ENCODE assay signal across 22 cellular contexts in the genomic region with DNA sequence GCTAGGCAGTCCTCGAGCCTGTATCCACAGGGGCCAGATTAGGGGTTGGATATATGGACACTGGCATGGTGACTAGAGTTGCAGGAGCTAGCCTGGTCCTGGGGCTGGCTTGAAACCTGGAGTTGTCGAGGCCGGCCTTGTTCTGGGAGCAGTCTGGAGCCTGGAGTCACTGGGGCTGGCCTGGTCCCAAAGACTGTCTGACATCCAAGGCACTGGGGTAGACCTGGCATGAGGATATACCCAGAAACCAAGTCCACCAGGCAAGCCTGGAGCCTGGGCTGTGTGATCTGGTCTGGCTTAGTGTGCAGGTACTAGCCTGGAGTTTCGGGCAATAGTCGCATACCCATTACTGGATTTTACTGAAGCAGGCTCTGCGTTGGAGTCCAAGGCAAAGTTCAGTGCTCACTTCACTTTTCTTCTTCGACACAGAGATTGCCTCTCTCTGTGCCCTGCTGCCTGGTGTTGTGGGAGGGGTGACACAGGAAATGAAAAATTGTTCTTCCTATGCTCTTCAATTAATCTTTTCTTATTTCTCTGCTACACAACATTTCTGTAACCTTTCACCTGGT. TPM values are rescaled to one million over a fixed set of nuclear protein-coding genes. Genes with fewer than 3 reads are reported as not detected.
DNase-seq lines count a peak whose midpoint lies in the region; ATAC-seq, FAIRE-seq and TF ChIP-seq lines count a peak whose summit lies in the region.
"Had no signal": no experiment of that assay in that cellular context is flagged by ENCODE, and none has a peak within 500 bp of the region (broad histone marks: within the 10 kb centered on the region; RNA-seq: fewer than 3 reads in every experiment).

No MANE protein-coding gene starts in this region.

- H4K8ac ChIP-seq in H1 (ENCODE audit: extremely low read depth, insufficient read depth, low read length) (peak overlapping the region; percentile 41; the same call in 1 of the 2 replicates), neuronal stem cell (ENCODE audit: low read depth, low read length) (no peak overlapping the region)

- H2AFZ ChIP-seq in HepG2 (ENCODE audit: low read length) (no peak overlapping the region), H1 (ENCODE audit: low read length) (no peak overlapping the region), neuronal stem cell (ENCODE audit: low read length) (no peak overlapping the region)
- H2AFZ ChIP-seq: GM23248 had no signal

- H2BK5ac ChIP-seq in H1 (ENCODE audit: low read depth, low read length) (no peak overlapping the region), neuronal stem cell (ENCODE audit: low read length) (no peak overlapping the region)

- H3K79me1 ChIP-seq in H1 (ENCODE audit: low read depth, low read length) (no peaks in the 10 kb centered on the region; the same call in 1 of the 2 replicates), neuronal stem cell (ENCODE audit: low read depth, low read length) (no peaks in the 10 kb centered on the region)

- no peak overlapping the region for H2BK15ac ChIP-seq in H1 (ENCODE audit: low read length)
- H2BK15ac ChIP-seq in neuronal stem cell (ENCODE audit: low read length): no peak overlapping the region

- no peak for DNase-seq in HepG2 (ENCODE audit: low spot score)
- DNase-seq in H1 (ENCODE audit: low read depth in 1 of 2, low spot score in 2 of 2): no peak
- DNase-seq in neuronal stem cell (ENCODE audit: low spot score): no peak
- DNase-seq in pons (ENCODE audit: low spot score): no peak
- DNase-seq in T-helper 17 cell: no peak
- no peak for DNase-seq in posterior vena cava (ENCODE audit: low spot score)
- DNase-seq: ACHN; BE2C; C1 segment of cervical spinal cord; Caco-2; CD4-positive, alpha-beta T cell; GM23248; HCEC 1CT had no signal

- H3K27ac Mint-ChIP-seq in T-helper 17 cell: no peak overlapping the region
- H3K27ac Mint-ChIP-seq: CD4-positive, alpha-beta T cell; IgD-negative memory B cell had no signal

- H3K23ac ChIP-seq in H1 (ENCODE audit: insufficient read length): no peak overlapping the region
- peak overlapping the region; percentile 9 for H3K23ac ChIP-seq in neuronal stem cell (ENCODE audit: low read depth, low read length, poor library complexity)

- H3K36me3 Mint-ChIP-seq in T-helper 17 cell (ENCODE audit: low read depth): no peaks in the 10 kb centered on the region

- H3K27me3 ChIP-seq in liver (ENCODE audit: control insufficient read depth in 4 of 4, insufficient read depth in 4 of 4, low read length in 3 of 4) (no peaks in the 10 kb centered on the region), HepG2 (ENCODE audit: control insufficient read depth in 1 of 2, insufficient read depth in 2 of 2, low read length in 2 of 2) (no peaks in the 10 kb centered on the region), H1 (replicated peaks in 1 of 4; ENCODE audit: control insufficient read depth in 3 of 4, extremely low read depth in 1 of 4, insufficient read depth in 3 of 4, low read length in 3 of 4) (no peaks in the 10 kb centered on the region), neuronal stem cell (ENCODE audit: control insufficient read depth in 3 of 3, insufficient read depth in 3 of 3, low read depth in 1 of 3, low read length in 3 of 3) (no peaks in the 10 kb centered on the region)
- H3K27me3 ChIP-seq: BE2C had no signal

- no peak overlapping the region for H3K4me3 Mint-ChIP-seq in T-helper 17 cell
- H3K4me3 Mint-ChIP-seq: CD4-positive, alpha-beta T cell; IgD-negative memory B cell had no signal

- H3K9ac ChIP-seq in liver (ENCODE audit: low read depth in 1 of 2, low read length in 2 of 2) (no peak overlapping the region), HepG2 (ENCODE audit: insufficient read depth, low read depth, low read length) (no peak overlapping the region), H1 (replicated peaks in 1 of 4; ENCODE audit: extremely low read depth in 1 of 4, low read depth in 3 of 4, low read length in 3 of 4) (no peak overlapping the region), neuronal stem cell (ENCODE audit: low read depth, low read length, poor library complexity) (no peak overlapping the region)
- H3K9ac ChIP-seq: GM23248 had no signal

- no TSS peak for BruUV-seq in HepG2 (replicated peaks; lab: Mats Ljungman, UMichigan)

- H3K27me3 Mint-ChIP-seq in T-helper 17 cell: peaks cover 38% of the 10 kb centered on the region
- H3K27me3 Mint-ChIP-seq: CD4-positive, alpha-beta T cell had no signal

- WGBS in liver: 77% methylated on average over 7 of the region's 7 CpGs
- WGBS in HepG2 (ENCODE audit: low lambda C conversion rate): 40% methylated on average over 3 of the region's 7 CpGs
- WGBS in H1 (ENCODE audit: extremely low coverage in 1 of 2, insufficient coverage in 1 of 2, insufficient read length in 1 of 2, insufficient replicate concordance in 2 of 2, low coverage in 1 of 2, low lambda C conversion rate in 2 of 2, missing lambda C conversion rate in 1 of 2), 2 experiments: 89% methylated on average over 7 of the region's 7 CpGs; no CpG with 5 or more reads in 1 of the 2 experiments
- no CpG with 5 or more reads among the region's 7 CpGs for WGBS in neuronal stem cell (ENCODE audit: extremely low coverage in 2 of 2, insufficient read length in 2 of 2, insufficient replicate concordance in 1 of 2), 2 donors

- H3K79me2 ChIP-seq in HepG2 (ENCODE audit: insufficient read depth, low read length) (no peaks in the 10 kb centered on the region), H1 (ENCODE audit: control insufficient read depth in 1 of 2, insufficient read depth in 2 of 2, low read length in 2 of 2) (no peaks in the 10 kb centered on the region; a peak in 1 of 4 replicates)

- H3K36me3 ChIP-seq in liver (ENCODE audit: control insufficient read depth in 4 of 4, insufficient read depth in 3 of 4, low read depth in 1 of 4, low read length in 3 of 4): no peaks in the 10 kb centered on the region
- H3K36me3 ChIP-seq in HepG2 (replicated peaks in 1 of 2; ENCODE audit: control insufficient read depth in 1 of 2, insufficient read depth in 2 of 2, low read length in 2 of 2): no peaks in the 10 kb centered on the region
- no peaks in the 10 kb centered on the region for H3K36me3 ChIP-seq in H1 (ENCODE audit: control insufficient read depth in 2 of 4, insufficient read depth in 4 of 4, low read length in 3 of 4)
- no peaks in the 10 kb centered on the region for H3K36me3 ChIP-seq in neuronal stem cell (replicated peaks in 1 of 2; ENCODE audit: control insufficient read depth in 2 of 2, insufficient read depth in 2 of 2, low read length in 2 of 2)
- H3K36me3 ChIP-seq: BE2C had no signal

- no peaks in the 10 kb centered on the region for H4K20me1 ChIP-seq in HepG2 (ENCODE audit: insufficient read depth, low read length)
- H4K20me1 ChIP-seq in H1 (replicated peaks in 1 of 2; ENCODE audit: control insufficient read depth in 1 of 2, insufficient read depth in 2 of 2, low read length in 2 of 2): no peaks in the 10 kb centered on the region

- H2BK20ac ChIP-seq in H1 (ENCODE audit: low read length): no peak overlapping the region

- TF ChIP-seq RAD21 in liver (IDR thresholded peaks at IDR 0.05): no peak
- TF ChIP-seq RAD21 in HepG2 (CRISPR knock-in tag; IDR thresholded peaks at IDR 0.05): no peak
- no peak for TF ChIP-seq RAD21 in H1 (IDR thresholded peaks at IDR 0.05 in 1 of 2, conservative IDR thresholded peaks at IDR 0.05 in 1 of 2; ENCODE audit: low read depth in 2 of 2, low read length in 2 of 2)

- TF ChIP-seq POLR2A in HepG2 (IDR thresholded peaks at IDR 0.05; ENCODE audit: insufficient read depth in 1 of 2, low read depth in 2 of 2, low read length in 2 of 2): no peak
- no peak for TF ChIP-seq POLR2A in H1 (IDR thresholded peaks at IDR 0.05; ENCODE audit: control extremely low read depth in 1 of 2, low read depth in 2 of 2, low read length in 2 of 2)

- H3K9me3 ChIP-seq in liver (ENCODE audit: control insufficient read depth in 4 of 4, low read length in 3 of 4) (no peaks in the 10 kb centered on the region), HepG2 (ENCODE audit: low read length) (no peaks in the 10 kb centered on the region), H1 (ENCODE audit: insufficient read depth in 2 of 2, low read depth in 1 of 2, low read length in 1 of 2) (no peaks in the 10 kb centered on the region), neuronal stem cell (replicated peaks in 1 of 2; ENCODE audit: control insufficient read depth in 2 of 2, insufficient read depth in 1 of 2, low read depth in 1 of 2, low read length in 2 of 2) (no peaks in the 10 kb centered on the region), T-helper 17 cell (ENCODE audit: control insufficient read depth, low read length, poor library complexity, severe bottlenecking) (no peaks in the 10 kb centered on the region)
- H3K9me3 ChIP-seq: BE2C, Caco-2 had no signal

- POLR2A ChIA-PET in HepG2 (lab: Yijun Ruan, JAX) (no interaction called here), H1 (lab: Charles Lee; ENCODE audit: partially characterized antibody) (interaction anchor here (1.2 kb wide), 1 partner anchor 282 kb away, joined by 3 read pairs; no protein-coding TSS in a partner anchor)

- H2BK120ac ChIP-seq in H1 (replicated peaks; ENCODE audit: low read depth, low read length): no peak overlapping the region
- no peak overlapping the region for H2BK120ac ChIP-seq in neuronal stem cell (ENCODE audit: low read depth, low read length)

- H4K91ac ChIP-seq in H1 (replicated peaks; ENCODE audit: insufficient read length, low read length): no peak overlapping the region
- no peak overlapping the region for H4K91ac ChIP-seq in neuronal stem cell (ENCODE audit: low read depth, low read length, poor library complexity)

- H3K18ac ChIP-seq in H1 (ENCODE audit: extremely low read depth, low read length) (no peak overlapping the region), neuronal stem cell (ENCODE audit: low read length) (no peak overlapping the region)

- H3K4me3 ChIP-seq in liver (ENCODE audit: low read depth in 1 of 3, low read length in 3 of 3) (no peak overlapping the region), HepG2 (replicated peaks in 1 of 3; ENCODE audit: insufficient read depth in 1 of 3, low read depth in 2 of 3, low read length in 3 of 3) (no peak overlapping the region), H1 (ENCODE audit: extremely low read depth in 1 of 4, insufficient read depth in 2 of 4, low read depth in 3 of 4, low read length in 4 of 4) (no peak overlapping the region), neuronal stem cell (ENCODE audit: low read length in 2 of 2) (no peak overlapping the region)
- H3K4me3 ChIP-seq: GM23248 had no signal

- no peak for FAIRE-seq in HepG2 (lab: Jason Lieb, UNC)
- no peak for FAIRE-seq in H1 (lab: Jason Lieb, UNC)
- FAIRE-seq: A204.1, D721Med, G401.6, GM12891, GM19239, H54, HTR-8/SVneo had no signal

- no peaks in the 10 kb centered on the region for H3K23me2 ChIP-seq in H1 (ENCODE audit: low read depth, low read length)

- no peak overlapping the region for H3K56ac ChIP-seq in H1 (replicated peaks; ENCODE audit: insufficient read length, low read depth, low read length)

- ATAC-seq in HepG2 (no peak), T-helper 17 cell (no peak)

- in situ Hi-C loops in HepG2 (cut with HindIII; ENCODE audit: extremely low pct_ligation_motif_present, low pct_unique_long_range_greater_than_20kb): no loop called here

- intact Hi-C loops in HepG2 (cut with micrococcal nuclease; ENCODE audit: unreplicated experiment): no loop called here
- intact Hi-C loops in posterior vena cava (cut with DNase I): loop anchor here in 1 of 2 donors (5.0 kb wide), 1 partner anchor 758 kb away; no protein-coding TSS in a partner anchor

- H3K14ac ChIP-seq in H1 (ENCODE audit: insufficient read length): no peak overlapping the region
- no peak overlapping the region for H3K14ac ChIP-seq in neuronal stem cell (ENCODE audit: low read length)

- no peak overlapping the region for H3K4me2 ChIP-seq in HepG2 (ENCODE audit: low read depth, low read length)
- no peak overlapping the region for H3K4me2 ChIP-seq in H1 (ENCODE audit: insufficient read depth in 1 of 2, low read depth in 2 of 2, low read length in 2 of 2)
- H3K4me2 ChIP-seq in neuronal stem cell (ENCODE audit: insufficient read depth, low read length, poor library complexity, severe bottlenecking): no peak overlapping the region

- peaks cover 3 to 43% (median 25%) of the 10 kb centered on the region in 4 donors for H3K4me1 ChIP-seq in liver (ENCODE audit: control insufficient read depth in 4 of 4, insufficient read depth in 4 of 4, low read length in 3 of 4)
- H3K4me1 ChIP-seq in HepG2 (ENCODE audit: insufficient read depth, low read length): peaks cover 4% of the 10 kb centered on the region
- H3K4me1 ChIP-seq in H1 (replicated peaks in 1 of 4; ENCODE audit: control insufficient read depth in 3 of 4, insufficient read depth in 4 of 4, low read length in 3 of 4): no peaks in the 10 kb centered on the region
- H3K4me1 ChIP-seq in neuronal stem cell (ENCODE audit: control insufficient read depth in 2 of 2, insufficient read depth in 1 of 2, low read depth in 1 of 2, low read length in 2 of 2): no peaks in the 10 kb centered on the region
- H3K4me1 ChIP-seq: BE2C, Caco-2 had no signal

- CTCF ChIA-PET in HepG2 (lab: Yijun Ruan, JAX; ENCODE audit: low intra/inter-chr PET ratio, low total read pairs): no interaction called here
- CTCF ChIA-PET in H1 (lab: Charles Lee; ENCODE audit: partially characterized antibody): interaction anchor here (1.0 kb wide), 1 partner anchor 24 kb away, joined by 3 read pairs; no protein-coding TSS in a partner anchor

- H3K4me1 Mint-ChIP-seq in T-helper 17 cell: no peaks in the 10 kb centered on the region
- H3K4me1 Mint-ChIP-seq: IgD-negative memory B cell had no signal

- H2BK12ac ChIP-seq in H1 (ENCODE audit: low read depth, low read length): no peak overlapping the region
- H2BK12ac ChIP-seq in neuronal stem cell (ENCODE audit: low read length): no peak overlapping the region

- TF ChIP-seq EP300 in HepG2 (IDR thresholded peaks at IDR 0.05; ENCODE audit: low read depth in 2 of 2, low read length in 2 of 2) (no peak), HepG2 (CRISPR knock-in tag; IDR thresholded peaks at IDR 0.05; ENCODE audit: borderline replicate concordance) (no peak), H1 (IDR thresholded peaks at IDR 0.05; ENCODE audit: borderline replicate concordance in 1 of 2, low read depth in 2 of 2, low read length in 2 of 2) (no peak)

- TF ChIP-seq CTCF in liver (IDR thresholded peaks at IDR 0.05; ENCODE audit: low read depth, low read length, missing input control) (no peak), HepG2 (CRISPR knock-in tag; IDR thresholded peaks at IDR 0.05) (no peak), H1 (IDR thresholded peaks at IDR 0.05; ENCODE audit: control extremely low read depth in 1 of 3, insufficient read depth in 1 of 3, low read depth in 1 of 3, low read length in 3 of 3) (no peak)

- H2AK5ac ChIP-seq in H1 (ENCODE audit: low read depth, low read length): no peak overlapping the region
- H2AK5ac ChIP-seq in neuronal stem cell (ENCODE audit: low read depth, low read length): no peak overlapping the region

- H3K27ac ChIP-seq in liver (ENCODE audit: low read depth in 1 of 2, low read length in 2 of 2) (peak overlapping the region; percentile 14 to 55), HepG2 (ENCODE audit: extremely low read length, insufficient read depth, low read length) (no peak overlapping the region), H1 (ENCODE audit: low read depth, low read length) (no peak overlapping the region), neuronal stem cell (replicated peaks; ENCODE audit: low read length) (no peak overlapping the region)
- H3K27ac ChIP-seq: GM23248 had no signal

- H4K5ac ChIP-seq in H1 (ENCODE audit: insufficient read length, low read depth, low read length): no peak overlapping the region

- H3K4ac ChIP-seq in H1 (replicated peaks; ENCODE audit: insufficient read length, low read depth, low read length) (no peak overlapping the region), neuronal stem cell (ENCODE audit: low read length) (no peak overlapping the region)

RNA-seq across cellular contexts. Expression of gene GLYATL1, which starts 4.3 kb away (rescaled TPM):
- 100 to 1,000 TPM in 1 of 2 donors, 10 to 100 TPM in 1; 64.9 to 622 TPM for total RNA-seq in liver
- polyA plus RNA-seq in liver: 100 to 1,000 TPM; 246 to 248 TPM
- total RNA-seq in HepG2 (2016; rRNA removed; fragmentation: Illumina TruSeq; extraction: Trizol): 0.17 TPM in 1 of 2 replicates, not detected in the other
- not detected in 2 replicates for total RNA-seq in HepG2 (2016; cell fraction: cytosol; rRNA removed; fragmentation: Illumina TruSeq; extraction: Trizol; ENCODE audit: low read depth)
- 0.34 TPM in 1 of 2 replicates, not detected in the other for total RNA-seq in HepG2 (2016; cell fraction: insoluble cytoplasmic fraction; rRNA removed; fragmentation: Illumina TruSeq; extraction: Trizol)
- 0.10 TPM in 1 of 2 replicates, not detected in the other for total RNA-seq in HepG2 (2016; cell fraction: membrane; rRNA removed; fragmentation: Illumina TruSeq; extraction: Trizol)
- not detected in 2 replicates for total RNA-seq in HepG2 (2016; cell fraction: nucleus; rRNA removed; fragmentation: Illumina TruSeq; extraction: Trizol)
- 0.17 TPM in 2 replicates for polyA plus RNA-seq in HepG2 (2011; rRNA removed)
- polyA plus RNA-seq in HepG2 (2011; cell fraction: cytosol; rRNA removed): 0.12 TPM in 1 of 2 replicates, not detected in the other
- polyA plus RNA-seq in HepG2 (2011; cell fraction: nucleus; rRNA removed): 0.50 TPM in 1 of 2 replicates, not detected in the other
- polyA plus RNA-seq in HepG2 (2012): not detected in 2 replicates
- not detected in 2 replicates for polyA plus RNA-seq in HepG2 (2016; cell fraction: cytosol; fragmentation: Illumina TruSeq; extraction: Trizol; ENCODE audit: low read depth)
- polyA plus RNA-seq in HepG2 (2016; cell fraction: insoluble cytoplasmic fraction; fragmentation: Illumina TruSeq; extraction: Trizol; ENCODE audit: low read depth): 0.38 TPM in 1 of 2 replicates, not detected in the other
- polyA plus RNA-seq in HepG2 (2016; cell fraction: membrane; fragmentation: Illumina TruSeq; extraction: Trizol; ENCODE audit: low read depth): not detected in 2 replicates
- not detected in 2 replicates for polyA plus RNA-seq in HepG2 (2016; cell fraction: nucleus; fragmentation: Illumina TruSeq; extraction: Trizol; ENCODE audit: insufficient read depth, low read depth)
- not detected in 2 replicates for polyA minus RNA-seq in HepG2 (2011; rRNA and poly(A)+ RNA removed; ENCODE audit: low replicate concordance)
- not detected in 2 replicates for polyA minus RNA-seq in HepG2 (2011; cell fraction: cytosol; rRNA and poly(A)+ RNA removed)
- polyA minus RNA-seq in HepG2 (2011; cell fraction: nucleus; rRNA and poly(A)+ RNA removed): not detected in 2 replicates
- total RNA-seq in H1 (2021; fragmentation: NEBNext Ultra II Directional; extraction: Animal tissue kit (Norgen Biotek cat#: 25700)): 10.7 and 11.5 TPM in 2 replicates
- polyA plus RNA-seq in H1 (2011; rRNA removed): 5.2 and 8.6 TPM in 2 replicates
- 12.8 TPM for polyA plus RNA-seq in H1 (2011; cell fraction: cytosol; rRNA removed)
- polyA plus RNA-seq in H1 (2011; cell fraction: nucleus; rRNA removed): 5.0 TPM
- 10.5 to 17.3 TPM (median 11.4 TPM) in 4 replicates for polyA plus RNA-seq in H1 (2012, experiment 1 of 2)
- 2.5 TPM for polyA plus RNA-seq in H1 (2012, experiment 2 of 2)
- 7.4 TPM for polyA plus RNA-seq in H1 (2013, experiment 1 of 2)
- polyA plus RNA-seq in H1 (2013, experiment 2 of 2): 8.1 TPM
- polyA minus RNA-seq in H1 (2011; rRNA and poly(A)+ RNA removed): 16.0 and 17.7 TPM in 2 replicates
- 6.9 TPM for polyA minus RNA-seq in H1 (2011; cell fraction: cytosol; rRNA and poly(A)+ RNA removed)
- polyA minus RNA-seq in H1 (2011; cell fraction: nucleus; rRNA and poly(A)+ RNA removed): 13.4 TPM
- polyA plus RNA-seq in neuronal stem cell (2013, experiment 1 of 2): 12.7 TPM
- polyA plus RNA-seq in neuronal stem cell (2013, experiment 2 of 2): 13.2 TPM
- total RNA-seq in T-helper 17 cell: not detected
- not detected for total RNA-seq in posterior vena cava
- total RNA-seq: CD4-positive, alpha-beta T cell; GM23248 had no signal
- polyA plus RNA-seq: IgD-negative memory B cell had no signal

Comparison
In these comparisons a context has a peak if more than half of its experiments do, and no peak if none do; other contexts are left out.
1. H3K27ac ChIP-seq: peak in liver (2 of 2); none in HepG2 (single experiment), H1 (single experiment) and neuronal stem cell (single experiment).